In the genomic region with DNA sequence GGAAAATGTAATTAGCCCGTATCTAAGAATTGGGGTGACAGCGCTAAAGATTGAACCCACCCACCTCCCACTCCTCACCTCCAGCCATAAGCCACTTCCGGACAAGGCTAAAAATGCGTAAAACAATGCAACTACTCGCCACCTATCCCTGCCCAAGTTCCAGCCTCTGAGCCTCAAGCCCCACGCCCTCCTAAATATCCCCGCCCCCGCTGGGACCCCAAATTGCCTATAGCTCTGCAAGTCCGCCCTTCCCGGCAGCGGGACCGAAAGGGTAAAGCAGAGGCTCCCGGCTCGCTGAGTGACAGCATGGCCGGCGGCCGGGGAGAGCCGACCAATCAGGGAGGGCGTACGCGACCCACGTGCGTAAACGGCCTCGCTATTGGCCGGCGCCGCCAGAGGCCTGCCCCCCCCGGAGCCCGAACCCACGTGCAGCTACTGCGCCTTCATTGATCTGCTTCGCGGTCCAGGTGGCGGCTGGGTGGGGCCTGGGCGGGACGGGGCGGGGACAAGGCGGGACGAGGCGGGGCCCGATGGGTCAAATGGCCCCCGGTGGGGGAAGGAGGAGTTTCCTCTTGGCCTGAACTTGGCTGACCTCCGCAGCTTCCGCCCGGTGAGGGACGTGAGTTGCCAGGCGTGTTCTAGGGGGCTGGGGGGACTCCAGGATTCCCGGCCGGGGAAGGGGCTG, we compare ENCODE assay signal across 8 cellular contexts. TPM values are rescaled to one million over a fixed set of nuclear protein-coding genes. Genes with fewer than 3 reads are reported as not detected.
DNase-seq lines count a peak whose midpoint lies in the region; ATAC-seq and TF ChIP-seq lines count a peak whose summit lies in the region.

A gene (plus strand): TSS at position 564 of the 685 bp plus-strand sequence. CDS start 670 bp downstream, outside the sequence.

- DNase-seq in CD14-positive monocyte (ENCODE audit: low spot score) = peak; percentile 86
- DNase-seq in NCI-H69 (lab: John Stamatoyannopoulos, UW) = peak; percentile 99
- peak; percentile 93 for DNase-seq in activated CD4-positive, alpha-beta T cell treated with anti-CD3 and anti-CD28 coated beads, Interleukin-2, amount 50 U/mL, for 1 hour
- peak; percentile 88 to 95 for DNase-seq in dermis microvascular lymphatic vessel endothelial cell (ENCODE audit: low read depth in 2 of 2)
- peak; percentile 98 for DNase-seq in right lobe of liver
- DNase-seq in stimulated activated CD4-positive, alpha-beta T cell treated with anti-CD3 and anti-CD28 coated beads, Interleukin-4, amount 100 ng/mL, for 1 hour = peak; percentile 93

- no peaks in the 10 kb centered on the region for H3K27me3 ChIP-seq in right lobe of liver

- H3K36me3 ChIP-seq in right lobe of liver = no peaks in the 10 kb centered on the region

- ATAC-seq in GM19395 (IDR thresholded peaks at IDR 0.05; ENCODE audit: unreplicated experiment) = peak; percentile 88
- peak; percentile 97 for ATAC-seq in HG03521 (IDR thresholded peaks at IDR 0.05; ENCODE audit: unreplicated experiment)
- ATAC-seq in right lobe of liver = peak; percentile 88 to 95 (median 94)

- intact Hi-C loops in CD14-positive monocyte (cut with micrococcal nuclease) = loop anchor here (5.0 to 10.0 kb wide), 2 partner anchors 58 to 60 kb away; no protein-coding TSS in a partner anchor
- intact Hi-C loops in right lobe of liver (cut with DNase I) = loop anchor here in 1 of 2 donors (10.0 kb wide), 1 partner anchor 58 kb away; no protein-coding TSS in a partner anchor

- peak within 1 kb of the TSS in 4 of 7 donors; percentile 70 to 91 (median 80) for H3K27ac Mint-ChIP-seq in CD14-positive monocyte

- WGBS in right lobe of liver (ENCODE audit: insufficient coverage, low coverage, low lambda C conversion rate, missing lambda C conversion rate) = 0% methylated on average over 22 of the region's 50 CpGs

- peaks cover 0 to 30% (median 12%) of the 10 kb centered on the region in 4 donors for H3K4me1 ChIP-seq in right lobe of liver

- H3K9me3 ChIP-seq in right lobe of liver = no peaks in the 10 kb centered on the region

- peaks cover 0 to 20% (median 9%) of the 10 kb centered on the region in 7 donors for H3K9me3 Mint-ChIP-seq in CD14-positive monocyte

- TF ChIP-seq CTCF in CD14-positive monocyte (IDR thresholded peaks at IDR 0.05) (no peak), right lobe of liver (IDR thresholded peaks at IDR 0.05) (no peak)

- no peak for TF ChIP-seq POLR2A in right lobe of liver (IDR thresholded peaks at IDR 0.05)

- H3K4me3 Mint-ChIP-seq in CD14-positive monocyte = peak within 1 kb of the TSS; percentile 77 to 91

- H3K4me3 ChIP-seq in right lobe of liver = peak within 1 kb of the TSS; percentile 31 to 50 (median 49)

- H3K27me3 Mint-ChIP-seq in CD14-positive monocyte (ENCODE audit: low read depth in 3 of 3) = peaks cover 23 to 36% (median 32%) of the 10 kb centered on the region in 3 donors

- H3K36me3 Mint-ChIP-seq in CD14-positive monocyte = no peaks in the 10 kb centered on the region

- H3K4me1 Mint-ChIP-seq in CD14-positive monocyte = peaks cover 36% of the 10 kb centered on the region

- peak within 1 kb of the TSS in 2 of 3 donors; percentile 16 to 37 for H3K27ac ChIP-seq in right lobe of liver

RNA-seq across cellular contexts. Expression of the gene that starts here (rescaled TPM):
- not detected for polyA plus RNA-seq in CD14-positive monocyte
- 0.90 and 2.8 TPM in 2 replicates for total RNA-seq in dermis microvascular lymphatic vessel endothelial cell
- 1 to 10 TPM; 2.3 to 8.9 (median 4.6) TPM for total RNA-seq in right lobe of liver

Comparison
In these comparisons a context has a peak if more than half of its experiments do, and no peak if none do; other contexts are left out.
1. Peak in every context shown above with its lines: DNase-seq, ATAC-seq, H3K4me3 ChIP-seq and H3K27ac ChIP-seq.
2. Peak in DNase-seq in CD14-positive monocyte; RNA of the gene not detected or under 1 TPM.